Comparison of ENCODE assay signal across 1 cellular context in the genomic region with DNA sequence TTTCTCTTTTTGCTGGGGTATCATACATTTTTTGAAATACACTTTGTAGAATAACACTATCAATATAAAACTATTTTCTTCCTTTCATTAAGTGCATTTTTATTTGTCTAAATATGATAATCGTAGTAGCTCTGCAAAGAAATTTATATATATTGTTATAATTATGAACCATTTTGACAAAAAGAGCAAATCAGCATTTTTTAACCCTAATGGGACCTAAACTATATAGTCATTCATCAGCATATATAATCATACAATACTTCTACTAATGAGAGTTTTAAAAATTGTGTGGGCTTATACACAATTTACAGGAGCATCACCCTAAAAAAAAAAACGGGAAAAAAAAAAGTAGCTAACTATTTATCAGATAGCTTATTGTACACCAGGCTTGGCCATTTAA.
A peak's percentile ranks its signal among the peaks of the same experiment; 100 is the strongest.
TF ChIP-seq lines count a peak whose summit lies in the region.

No MANE protein-coding gene starts in this region.

TF ChIP-seq in HepG2, 621 proteins besides CTCF, POLR2A, EP300 and RAD21 (continued from another document):
- TF ChIP-seq MAFK (conservative IDR thresholded peaks at IDR 0.05 in 1 of 2, IDR thresholded peaks at IDR 0.05 in 1 of 2; ENCODE audit: low read length in 2 of 2): peak; percentile 55 to 78
